ENCODE assay signal across 17 cellular contexts in the genomic region with DNA sequence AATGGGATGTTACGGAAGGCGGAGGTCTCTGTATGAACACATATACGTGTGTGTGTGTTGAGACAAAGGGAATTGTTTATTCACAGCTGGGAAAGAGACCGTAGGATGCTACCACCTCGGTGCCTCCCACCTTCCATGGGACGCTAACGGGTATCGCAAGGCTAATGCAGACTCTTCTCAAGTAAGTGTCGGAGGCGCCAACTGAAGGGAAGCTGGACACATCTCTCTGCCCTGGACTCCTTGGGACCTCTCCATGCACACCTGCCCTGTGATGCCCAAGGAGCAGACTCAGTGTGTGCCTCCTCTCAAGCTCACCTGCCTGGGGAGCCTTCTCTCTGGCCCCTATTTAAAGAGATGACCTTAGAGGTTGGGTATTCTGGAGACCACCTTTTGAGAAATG.
DNase-seq lines count a peak whose midpoint lies in the region; ATAC-seq and TF ChIP-seq lines count a peak whose summit lies in the region.
"Had no signal": no experiment of that assay in that cellular context is flagged by ENCODE, and none has a peak within 500 bp of the region (broad histone marks: within the 10 kb centered on the region; RNA-seq: fewer than 3 reads in every experiment).

No MANE protein-coding gene starts in this region.

- H3K36me3 Mint-ChIP-seq in CD8-positive, alpha-beta T cell, result no peaks in the 10 kb centered on the region
- no peaks in the 10 kb centered on the region for H3K36me3 Mint-ChIP-seq in activated naive CD8-positive, alpha-beta T cell treated with anti-CD3 and anti-CD28 coated beads, Interleukin-2, amount 50 U/mL, for 24 hours (ENCODE audit: low read depth)
- no peaks in the 10 kb centered on the region for H3K36me3 Mint-ChIP-seq in natural killer cell treated with Interleukin-12 subunit alpha and Interleukin-12 subunit beta and Interleukin-15 and Interleukin-18, amount 100 ng/mL, for 72 hours

- no peak overlapping the region for H3K4me3 ChIP-seq in BLaER1 treated with 17β-estradiol and CSF1 and Interleukin-3, amounts not matched to agents 10 nM and 100 nM
- peak overlapping the region; percentile 40 for H3K4me3 ChIP-seq in CD8-positive, alpha-beta T cell (ENCODE audit: low read depth, low read length)
- H3K4me3 ChIP-seq: SJSA1 had no signal

- POLR2A ChIA-PET in CD8-positive, alpha-beta T cell (lab: Charles Lee), result no interaction called here

- H3K9ac ChIP-seq in BLaER1 treated with 17β-estradiol and CSF1 and Interleukin-3, amounts not matched to agents 10 nM and 100 nM, result no peak overlapping the region

- peaks cover 0 to 17% (median 0%) of the 10 kb centered on the region in 11 experiments; a peak in 3 of 22 replicates for H3K27me3 ChIP-seq in BLaER1 treated with 17β-estradiol and CSF1 and Interleukin-3, amounts not matched to agents 10 nM and 100 nM
- H3K27me3 ChIP-seq in CD8-positive, alpha-beta T cell (ENCODE audit: insufficient read depth, low read length), result no peaks in the 10 kb centered on the region
- H3K27me3 ChIP-seq: BE2C, SJSA1 had no signal

- no peak overlapping the region for H3K27ac ChIP-seq in BLaER1 treated with 17β-estradiol and CSF1 and Interleukin-3, amounts not matched to agents 10 nM and 100 nM
- no peak overlapping the region for H3K27ac ChIP-seq in CD8-positive, alpha-beta T cell (ENCODE audit: low read depth, low read length)
- H3K27ac ChIP-seq: SJSA1 had no signal

- 0 out of 22 replicates have a peak, but pooled peaks cover 0 to 6% (median 0%) of the 10 kb centered on the region in 11 experiments for H4K20me1 ChIP-seq in BLaER1 treated with 17β-estradiol and CSF1 and Interleukin-3, amounts not matched to agents 10 nM and 100 nM

- no peaks in the 10 kb centered on the region for H3K9me3 Mint-ChIP-seq in CD8-positive, alpha-beta T cell
- H3K9me3 Mint-ChIP-seq in activated naive CD8-positive, alpha-beta T cell treated with anti-CD3 and anti-CD28 coated beads, Interleukin-2, amount 50 U/mL, for 24 hours, result no peaks in the 10 kb centered on the region
- H3K9me3 Mint-ChIP-seq in natural killer cell treated with Interleukin-12 subunit alpha and Interleukin-12 subunit beta and Interleukin-15 and Interleukin-18, amount 100 ng/mL, for 72 hours, result no peaks in the 10 kb centered on the region

- intact Hi-C loops in CD8-positive, alpha-beta T cell (cut with DNase I, micrococcal nuclease), result loop anchor here in 1 of 2 experiments (5.0 to 10.0 kb wide), 2 partner anchors 75 to 133 kb away; no protein-coding TSS in a partner anchor

- H3K4me1 ChIP-seq in BLaER1 treated with 17β-estradiol and CSF1 and Interleukin-3, amounts not matched to agents 10 nM and 100 nM, result peaks cover 29 to 44% (median 35%) of the 10 kb centered on the region in 10 experiments
- peaks cover 16% of the 10 kb centered on the region for H3K4me1 ChIP-seq in CD8-positive, alpha-beta T cell (ENCODE audit: insufficient read depth, low read length)
- H3K4me1 ChIP-seq: BE2C had no signal

- no peak for DNase-seq in CD8-positive, alpha-beta T cell
- DNase-seq in activated naive CD8-positive, alpha-beta T cell treated with anti-CD3 and anti-CD28 coated beads, Interleukin-2, amount 50 U/mL, for 24 hours, result no peak
- DNase-seq in natural killer cell treated with Interleukin-12 subunit alpha and Interleukin-12 subunit beta and Interleukin-15 and Interleukin-18, amount 100 ng/mL, for 72 hours (ENCODE audit: low spot score), result peak; percentile 13
- DNase-seq in NCI-H1105 treated with DMSO at 0.1 percent for 48 hours (lab: John Stamatoyannopoulos, UW), result no peak
- DNase-seq: activated naive CD4-positive, alpha-beta T cell treated with anti-CD3 and anti-CD28 coated beads, Interleukin-2, amount 50 U/mL, for 16 hours; BE2C; mesendoderm; NCI-H187 treated with DMSO at 0.1 percent for 48 hours; NCI-H510A; trophoblast cell had no signal

- ATAC-seq in CD8-positive, alpha-beta T cell, result no peak
- ATAC-seq in activated naive CD8-positive, alpha-beta T cell treated with anti-CD3 and anti-CD28 coated beads, Interleukin-2, amount 50 U/mL, for 24 hours, result no peak
- no peak for ATAC-seq in natural killer cell treated with Interleukin-12 subunit alpha and Interleukin-12 subunit beta and Interleukin-15 and Interleukin-18, amount 100 ng/mL, for 72 hours
- ATAC-seq in GM19467 (IDR thresholded peaks at IDR 0.05; ENCODE audit: unreplicated experiment) (no peak), HG02588 (IDR thresholded peaks at IDR 0.05; ENCODE audit: unreplicated experiment) (no peak), GM21360 (IDR thresholded peaks at IDR 0.05; ENCODE audit: unreplicated experiment) (no peak)
- ATAC-seq: HCT116, heart left ventricle had no signal

- H3K4me1 Mint-ChIP-seq in CD8-positive, alpha-beta T cell (ENCODE audit: low read depth), result peaks cover 22% of the 10 kb centered on the region
- H3K4me1 Mint-ChIP-seq in activated naive CD8-positive, alpha-beta T cell treated with anti-CD3 and anti-CD28 coated beads, Interleukin-2, amount 50 U/mL, for 24 hours, result peaks cover 33% of the 10 kb centered on the region
- peaks cover 11 to 19% of the 10 kb centered on the region in 2 donors for H3K4me1 Mint-ChIP-seq in natural killer cell treated with Interleukin-12 subunit alpha and Interleukin-12 subunit beta and Interleukin-15 and Interleukin-18, amount 100 ng/mL, for 72 hours (ENCODE audit: low read depth in 2 of 2)

- peak overlapping the region; percentile 82 to 99 (median 95); a peak in 14 of 22 replicates for H3K4me2 ChIP-seq in BLaER1 treated with 17β-estradiol and CSF1 and Interleukin-3, amounts not matched to agents 10 nM and 100 nM

- no peak for TF ChIP-seq CTCF in CD8-positive, alpha-beta T cell (IDR thresholded peaks at IDR 0.05)

- no peaks in the 10 kb centered on the region for H3K36me3 ChIP-seq in BLaER1 treated with 17β-estradiol and CSF1 and Interleukin-3, amounts not matched to agents 10 nM and 100 nM
- no peaks in the 10 kb centered on the region for H3K36me3 ChIP-seq in CD8-positive, alpha-beta T cell (ENCODE audit: insufficient read depth, low read length)
- H3K36me3 ChIP-seq: BE2C, heart left ventricle, SJSA1 had no signal

- CTCF ChIA-PET in CD8-positive, alpha-beta T cell (lab: Charles Lee), result no interaction called here

- H3K9me3 ChIP-seq in BLaER1 treated with 17β-estradiol and CSF1 and Interleukin-3, amounts not matched to agents 10 nM and 100 nM (replicated peaks in 1 of 11), result peaks cover 2 to 23% (median 14%) of the 10 kb centered on the region in 11 experiments; a peak in 20 of 22 replicates
- H3K9me3 ChIP-seq in CD8-positive, alpha-beta T cell (ENCODE audit: low read length), result no peaks in the 10 kb centered on the region
- H3K9me3 ChIP-seq: BE2C, heart left ventricle, SJSA1 had no signal

- H3K27ac Mint-ChIP-seq in CD8-positive, alpha-beta T cell, result no peak overlapping the region
- H3K27ac Mint-ChIP-seq in activated naive CD8-positive, alpha-beta T cell treated with anti-CD3 and anti-CD28 coated beads, Interleukin-2, amount 50 U/mL, for 24 hours, result no peak overlapping the region
- H3K27ac Mint-ChIP-seq in natural killer cell treated with Interleukin-12 subunit alpha and Interleukin-12 subunit beta and Interleukin-15 and Interleukin-18, amount 100 ng/mL, for 72 hours, result peak overlapping the region in 1 of 2 donors; percentile 64

- H3K27me3 Mint-ChIP-seq in CD8-positive, alpha-beta T cell (ENCODE audit: low read depth), result peaks cover 2% of the 10 kb centered on the region
- peaks cover 2% of the 10 kb centered on the region for H3K27me3 Mint-ChIP-seq in activated naive CD8-positive, alpha-beta T cell treated with anti-CD3 and anti-CD28 coated beads, Interleukin-2, amount 50 U/mL, for 24 hours
- H3K27me3 Mint-ChIP-seq in natural killer cell treated with Interleukin-12 subunit alpha and Interleukin-12 subunit beta and Interleukin-15 and Interleukin-18, amount 100 ng/mL, for 72 hours, result peaks cover 13 to 20% of the 10 kb centered on the region in 2 donors

- peak overlapping the region; percentile 89 for H3K4me3 Mint-ChIP-seq in CD8-positive, alpha-beta T cell
- H3K4me3 Mint-ChIP-seq in activated naive CD8-positive, alpha-beta T cell treated with anti-CD3 and anti-CD28 coated beads, Interleukin-2, amount 50 U/mL, for 24 hours, result peak overlapping the region; percentile 88
- no peak overlapping the region for H3K4me3 Mint-ChIP-seq in natural killer cell treated with Interleukin-12 subunit alpha and Interleukin-12 subunit beta and Interleukin-15 and Interleukin-18, amount 100 ng/mL, for 72 hours
